ENCODE assay signal across 33 cellular contexts in genomic region chr22:22082229-22082835, GRCh38.
"Had no signal": no experiment of that assay in that cellular context is flagged by ENCODE, and none has a peak within 500 bp of the region (broad histone marks: within the 10 kb centered on the region; RNA-seq: fewer than 3 reads in every experiment).

No MANE protein-coding gene starts in this region.

- H3K27me3 ChIP-seq: MG63 had no signal

- H3K4me3 ChIP-seq: MG63 had no signal

- H3K36me3 ChIP-seq: MG63 had no signal

- DNase-seq: Karpas-422, Kasumi-1, MG63, MM.1S, MV-4-11, NCI-H1048, NCI-H1092, NCI-H1092 treated with DMSO at 0.1 percent for 48 hours, NCI-H1105, NCI-H1105 treated with DMSO at 0.1 percent for 48 hours, NCI-H1417 treated with DMSO at 0.1 percent for 48 hours, NCI-H1436, NCI-H1436 treated with DMSO at 0.1 percent for 48 hours, NCI-H146, NCI-H1694, NCI-H1694 treated with DMSO at 0.1 percent for 48 hours, NCI-H187, NCI-H187 treated with DMSO at 0.1 percent for 48 hours, NCI-H1930, NCI-H2029, NCI-H2029 treated with DMSO at 0.1 percent for 48 hours, NCI-H2081, NCI-H2081 treated with DMSO at 0.1 percent for 48 hours, NCI-H2107, NCI-H2171, NCI-H2171 treated with DMSO at 0.1 percent for 48 hours, NCI-H2227 treated with DMSO at 0.1 percent for 48 hours, NCI-H226, NCI-H345, NCI-H446, NCI-H446 treated with DMSO at 0.1 percent for 48 hours, NCI-H510A, NCI-H510A treated with DMSO at 0.1 percent for 48 hours had no signal
